Comparison of ENCODE assay signal across 9 cellular contexts in genomic region chr12:121538699-121539061, GRCh38. TPM values are rescaled to one million over a fixed set of nuclear protein-coding genes. Genes with fewer than 3 reads are reported as not detected.
DNase-seq lines count a peak whose midpoint lies in the region; ATAC-seq, FAIRE-seq and TF ChIP-seq lines count a peak whose summit lies in the region.
"Had no signal": no experiment of that assay in that cellular context is flagged by ENCODE, and none has a peak within 500 bp of the region (broad histone marks: within the 10 kb centered on the region; RNA-seq: fewer than 3 reads in every experiment).

No MANE protein-coding gene starts in this region.

- peak overlapping the region; percentile 57 for H3K4me3 ChIP-seq in A673 (ENCODE audit: low read depth, low read length, poor library complexity, severe bottlenecking)

- intact Hi-C loops in A673 (cut with micrococcal nuclease; ENCODE audit: unreplicated experiment): no loop called here

- DNase-seq in A673 (ENCODE audit: low spot score): no peak
- DNase-seq in GM12891 (ENCODE audit: insufficient read length, low spot score): no peak
- no peak for DNase-seq in T-cell
- DNase-seq in islet precursor cell: peak; percentile 80

- H3K4me1 ChIP-seq in A673 (ENCODE audit: insufficient read depth, low read length, poor library complexity, severe bottlenecking): peaks cover 13% of the 10 kb centered on the region

- peak overlapping the region; percentile 17 for H3K27ac ChIP-seq in A673 (ENCODE audit: low read depth, low read length, poor library complexity, severe bottlenecking)

- peak overlapping the region; percentile 85 to 86 for H3K27ac Mint-ChIP-seq in T-cell

- peak; percentile 82 for FAIRE-seq in GM12891 (lab: Jason Lieb, UNC)

- CTCF ChIA-PET in A673 (lab: Charles Lee) (no interaction called here), T-cell (lab: Charles Lee) (interaction anchor here in 1 of 2 donors (0.8 kb wide), 1 partner anchor 258 kb away, joined by 7 read pairs; no protein-coding TSS in a partner anchor)

- no peaks in the 10 kb centered on the region for H3K9me3 Mint-ChIP-seq in T-cell

- no TSS peak for BruUV-seq in A673 (replicated peaks; lab: Mats Ljungman, UMichigan)

- no peaks in the 10 kb centered on the region for H3K27me3 Mint-ChIP-seq in T-cell

- TF ChIP-seq CTCF in A673 (conservative IDR thresholded peaks at IDR 0.05; ENCODE audit: low read depth, low read length): no peak

- POLR2A ChIA-PET in A673 (lab: Charles Lee; ENCODE audit: low non-redundant PET) (no interaction called here), T-cell (lab: Charles Lee) (interaction anchor here in 1 of 2 donors (0.6 kb wide), 1 partner anchor 183 kb away, joined by 5 read pairs; no protein-coding TSS in a partner anchor)

- H3K4me1 Mint-ChIP-seq in T-cell: peaks cover 35 to 43% (median 41%) of the 10 kb centered on the region in 3 donors

- peak overlapping the region; percentile 80 to 84 (median 83) for H3K4me3 Mint-ChIP-seq in T-cell

- ATAC-seq in T-cell (replicated peaks in 1 of 4): no peak
- ATAC-seq in HG03378 (IDR thresholded peaks at IDR 0.05; ENCODE audit: unreplicated experiment): no peak
- ATAC-seq in HG02610 (IDR thresholded peaks at IDR 0.05; ENCODE audit: unreplicated experiment): no peak
- no peak for ATAC-seq in HG02798 (IDR thresholded peaks at IDR 0.05; ENCODE audit: poor library complexity, unreplicated experiment)
- ATAC-seq in GM18907 (IDR thresholded peaks at IDR 0.05; ENCODE audit: unreplicated experiment): no peak

- H3K36me3 Mint-ChIP-seq in T-cell: peaks cover 8% of the 10 kb centered on the region

- H3K27me3 ChIP-seq in A673 (replicated peaks; ENCODE audit: insufficient read depth, low read depth, low read length, poor library complexity): no peaks in the 10 kb centered on the region

- TF ChIP-seq POLR2A in GM12891 (IDR thresholded peaks at IDR 0.05; ENCODE audit: low read depth, low read length): no peak

- no peaks in the 10 kb centered on the region for H3K9me3 ChIP-seq in A673 (ENCODE audit: low read depth, low read length, poor library complexity, severe bottlenecking)
- H3K9me3 ChIP-seq: thoracic aorta had no signal

- H3K36me3 ChIP-seq in A673 (ENCODE audit: insufficient read depth, low read length, poor library complexity, severe bottlenecking): peaks cover 1% of the 10 kb centered on the region
- H3K36me3 ChIP-seq: thoracic aorta had no signal

TF ChIP-seq in GM12891, 5 proteins besides CTCF, POLR2A, EP300 and RAD21:
- TF ChIP-seq POU2F2 (IDR thresholded peaks at IDR 0.05; ENCODE audit: low read depth, low read length) (no peak), TAF1 (IDR thresholded peaks at IDR 0.05; ENCODE audit: low read depth, low read length) (no peak), POLR2AphosphoS5 (IDR thresholded peaks at IDR 0.05; ENCODE audit: low read depth, low read length) (no peak), PAX5 (IDR thresholded peaks at IDR 0.05; ENCODE audit: insufficient read depth, low read length, severe bottlenecking) (no peak), SPI1 (IDR thresholded peaks at IDR 0.05; ENCODE audit: low read depth, low read length) (no peak)

RNA-seq across cellular contexts. Expression of gene KDM2B, which starts 42.1 kb away (rescaled TPM):
- 49.3 and 52.5 TPM in 2 replicates for total RNA-seq in A673 (2021)
- polyA plus RNA-seq in GM12891 (2012; ENCODE audit: low read depth, missing spikeins): 68.9 TPM
- total RNA-seq in T-cell: 100 to 1,000 TPM in 2 of 5 donors, 10 to 100 TPM in 3; 74.1 to 102 (median 95.8) TPM
